8 cellular contexts compared by ENCODE assay signal in the genomic region with DNA sequence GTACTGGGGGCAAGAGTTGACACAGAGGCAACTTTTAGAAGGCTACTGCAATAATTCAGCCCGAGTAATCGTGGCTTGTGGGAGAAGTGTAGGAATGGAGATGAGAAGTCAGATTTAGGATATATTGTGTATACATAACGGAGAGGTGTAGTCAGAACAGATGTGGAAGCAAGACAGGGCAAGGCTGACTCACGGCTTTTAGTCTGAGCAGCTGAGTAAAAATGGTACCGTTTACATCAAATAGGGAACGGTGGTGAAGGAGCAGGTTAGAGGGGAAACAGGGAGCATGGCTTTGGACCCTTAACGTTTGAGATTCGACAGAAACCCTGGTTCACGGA. TPM values are rescaled to one million over a fixed set of nuclear protein-coding genes. Genes with fewer than 3 reads are reported as not detected.
DNase-seq lines count a peak whose midpoint lies in the region; ATAC-seq and TF ChIP-seq lines count a peak whose summit lies in the region.

No MANE protein-coding gene starts in this region.

- DNase-seq in AG20443 (ENCODE audit: low spot score) (peak; percentile 60), fibroblast of the conjunctiva (ENCODE audit: low read depth) (peak; percentile 27), sigmoid colon (no peak), globus pallidus (ENCODE audit: low spot score) (no peak), AML-193 (lab: John Stamatoyannopoulos, UW) (no peak)
- DNase-seq in activated CD4-positive, alpha-beta memory T cell treated with anti-CD3 and anti-CD28 coated beads, Interleukin-2, amount 10 ng/mL, durations not matched to agents 7 days and 5 days, result no peak

- H3K4me1 Mint-ChIP-seq in activated CD4-positive, alpha-beta memory T cell treated with anti-CD3 and anti-CD28 coated beads, Interleukin-2, amount 10 ng/mL, durations not matched to agents 7 days and 5 days, result peaks cover 34% of the 10 kb centered on the region

- no peak for TF ChIP-seq CTCF in sigmoid colon (IDR thresholded peaks at IDR 0.05)

- POLR2A ChIA-PET in activated CD4-positive, alpha-beta memory T cell treated with anti-CD3 and anti-CD28 coated beads, Interleukin-2, amount 10 ng/mL, durations not matched to agents 7 days and 5 days (lab: Charles Lee), result interaction anchor here (0.5 to 4.3 kb wide), 30 partner anchors 9 to 995 kb away, joined by 3 to 29 read pairs (median 7); partner anchors contain the start of genes GPI, KCTD15, SCGB2B2 and UBA2

- H3K27ac Mint-ChIP-seq in activated CD4-positive, alpha-beta memory T cell treated with anti-CD3 and anti-CD28 coated beads, Interleukin-2, amount 10 ng/mL, durations not matched to agents 7 days and 5 days, result peak overlapping the region; percentile 93

- no peaks in the 10 kb centered on the region for H3K27me3 ChIP-seq in sigmoid colon

- peak overlapping the region; percentile 57 to 98 (median 76) for H3K4me3 ChIP-seq in sigmoid colon

- H3K27me3 Mint-ChIP-seq in activated CD4-positive, alpha-beta memory T cell treated with anti-CD3 and anti-CD28 coated beads, Interleukin-2, amount 10 ng/mL, durations not matched to agents 7 days and 5 days, result no peaks in the 10 kb centered on the region

- intact Hi-C loops in sigmoid colon (cut with DNase I), result loop anchor here (10.0 kb wide), 1 partner anchor 163 kb away; no protein-coding TSS in a partner anchor

- no peaks in the 10 kb centered on the region for H3K9me3 Mint-ChIP-seq in activated CD4-positive, alpha-beta memory T cell treated with anti-CD3 and anti-CD28 coated beads, Interleukin-2, amount 10 ng/mL, durations not matched to agents 7 days and 5 days

- H3K9me3 ChIP-seq in sigmoid colon, result no peaks in the 10 kb centered on the region

- no peak for TF ChIP-seq EP300 in sigmoid colon (IDR thresholded peaks at IDR 0.05)

- 31 to 41% methylated on average over 9 of the region's 9 CpGs for WGBS in sigmoid colon, 2 donors

- ATAC-seq in GM18858 (IDR thresholded peaks at IDR 0.05; ENCODE audit: unreplicated experiment) (peak; percentile 13), HG03439 (IDR thresholded peaks at IDR 0.05; ENCODE audit: unreplicated experiment) (peak; percentile 17)

- TF ChIP-seq POLR2A in sigmoid colon (IDR thresholded peaks at IDR 0.05), result no peak

- H3K36me3 Mint-ChIP-seq in activated CD4-positive, alpha-beta memory T cell treated with anti-CD3 and anti-CD28 coated beads, Interleukin-2, amount 10 ng/mL, durations not matched to agents 7 days and 5 days (ENCODE audit: low read depth), result peaks cover 22% of the 10 kb centered on the region

- H3K4me3 Mint-ChIP-seq in activated CD4-positive, alpha-beta memory T cell treated with anti-CD3 and anti-CD28 coated beads, Interleukin-2, amount 10 ng/mL, durations not matched to agents 7 days and 5 days, result peak overlapping the region; percentile 92

- CTCF ChIA-PET in activated CD4-positive, alpha-beta memory T cell treated with anti-CD3 and anti-CD28 coated beads, Interleukin-2, amount 10 ng/mL, durations not matched to agents 7 days and 5 days (lab: Charles Lee), result interaction anchor here (0.8 to 1.6 kb wide), 7 partner anchors 9 to 375 kb away, joined by 3 to 5 read pairs (median 3); partner anchors contain the start of gene KCTD15

- H3K4me1 ChIP-seq in sigmoid colon, result peaks cover 0 to 43% (median 38%) of the 10 kb centered on the region in 4 donors

- H3K27ac ChIP-seq in sigmoid colon, result peak overlapping the region; percentile 90 to 100 (median 98)

- H3K36me3 ChIP-seq in sigmoid colon, result no peaks in the 10 kb centered on the region

RNA-seq across cellular contexts. Expression of gene LSM14A, which starts 0.8 kb away (rescaled TPM):
- total RNA-seq in activated CD4-positive, alpha-beta memory T cell treated with anti-CD3 and anti-CD28 coated beads, Interleukin-2, amount 10 ng/mL, durations not matched to agents 7 days and 5 days, result 100 to 1,000 TPM; 120 to 129 TPM
- 100 to 1,000 TPM; 104 to 149 (median 123) TPM for total RNA-seq in sigmoid colon
- 10 to 100 TPM; 66.6 to 94.2 (median 79.3) TPM for polyA plus RNA-seq in sigmoid colon

Comparison
In these comparisons a context has a peak if more than half of its experiments do, and no peak if none do; other contexts are left out.
1. DNase-seq: peak in AG20443 (single experiment) and fibroblast of the conjunctiva (single experiment); none in activated CD4-positive, alpha-beta memory T cell treated with anti-CD3 and anti-CD28 coated beads, Interleukin-2, amount 10 ng/mL, durations not matched to agents 7 days and 5 days (single experiment), sigmoid colon (single experiment), globus pallidus (single experiment) and AML-193 (0 of 2).